20 cellular contexts compared by ENCODE assay signal in genomic region chr6:156969233-156969632, GRCh38.
"Had no signal": no experiment of that assay in that cellular context is flagged by ENCODE, and none has a peak within 500 bp of the region (broad histone marks: within the 10 kb centered on the region; RNA-seq: fewer than 3 reads in every experiment).

No MANE protein-coding gene starts in this region.

- H3K27me3 Mint-ChIP-seq: activated CD4-positive, alpha-beta T cell treated with anti-CD3 and anti-CD28 coated beads, Interleukin-2, amount 10 ng/mL, durations not matched to agents 24 days and 14 days; activated CD8-positive, alpha-beta T cell treated with anti-CD3 and anti-CD28 coated beads for 36 hours; activated naive CD8-positive, alpha-beta T cell treated with anti-CD3 and anti-CD28 coated beads, Interleukin-2, amount 50 U/mL, for 24 hours; activated T-cell treated with anti-CD3 and anti-CD28 coated beads, Interleukin-2, amount 50 U/mL, for 24 hours; central memory CD8-positive, alpha-beta T cell; stimulated activated naive CD8-positive, alpha-beta T cell treated with anti-CD3 and anti-CD28 coated beads, Interleukin-15, Interleukin-2, amounts not matched to agents 100 ng/mL and 50 ng/mL, for 24 hours had no signal

- H3K36me3 ChIP-seq: brain microvascular endothelial cell, tibial nerve had no signal

- DNase-seq: activated CD8-positive, alpha-beta T cell treated with anti-CD3 and anti-CD28 coated beads for 36 hours; activated naive CD4-positive, alpha-beta T cell treated with anti-CD3 and anti-CD28 coated beads for 36 hours; activated naive CD8-positive, alpha-beta T cell treated with anti-CD3 and anti-CD28 coated beads, Interleukin-2, amount 50 U/mL, for 24 hours; activated T-cell treated with anti-CD3 and anti-CD28 coated beads, Interleukin-2, amount 50 U/mL, for 24 hours; anterior cingulate cortex; brain microvascular endothelial cell; erythroblast; foreskin melanocyte; hypothalamus; islet precursor cell; midbrain; occipital lobe; posterior cingulate gyrus had no signal

- H3K27ac ChIP-seq: brain microvascular endothelial cell, coronary artery, tibial nerve had no signal

- ATAC-seq: activated CD8-positive, alpha-beta T cell treated with anti-CD3 and anti-CD28 coated beads for 36 hours; activated naive CD8-positive, alpha-beta T cell treated with anti-CD3 and anti-CD28 coated beads, Interleukin-2, amount 50 U/mL, for 24 hours had no signal

- H3K27me3 ChIP-seq: brain microvascular endothelial cell, tibial nerve had no signal

- H3K4me3 ChIP-seq: coronary artery, lung, tibial nerve had no signal

- H3K9me3 Mint-ChIP-seq: activated CD4-positive, alpha-beta T cell treated with anti-CD3 and anti-CD28 coated beads, Interleukin-2, amount 10 ng/mL, durations not matched to agents 24 days and 14 days; activated CD8-positive, alpha-beta T cell treated with anti-CD3 and anti-CD28 coated beads for 36 hours; activated naive CD4-positive, alpha-beta T cell treated with anti-CD3 and anti-CD28 coated beads for 36 hours; activated naive CD8-positive, alpha-beta T cell treated with anti-CD3 and anti-CD28 coated beads, Interleukin-2, amount 50 U/mL, for 24 hours; activated T-cell treated with anti-CD3 and anti-CD28 coated beads, Interleukin-2, amount 50 U/mL, for 24 hours; activated T-helper 2 cell treated with anti-CD3 and anti-CD28 coated beads, Interferon-gamma antibody, Interleukin-2, Interleukin-4, amounts not matched to agents 10 μg/mL and 5 μg/mL and 100 μg/mL, durations not matched to agents 14 hours and 24 hours and 36 hours; central memory CD8-positive, alpha-beta T cell; stimulated activated naive CD8-positive, alpha-beta T cell treated with anti-CD3 and anti-CD28 coated beads, Interleukin-15, Interleukin-2, amounts not matched to agents 100 ng/mL and 50 ng/mL, for 24 hours had no signal

- H3K9me3 ChIP-seq: tibial nerve had no signal

- H3K4me3 Mint-ChIP-seq: activated CD4-positive, alpha-beta T cell treated with anti-CD3 and anti-CD28 coated beads, Interleukin-2, amount 10 ng/mL, durations not matched to agents 24 days and 14 days; activated CD8-positive, alpha-beta T cell treated with anti-CD3 and anti-CD28 coated beads for 36 hours; activated naive CD4-positive, alpha-beta T cell treated with anti-CD3 and anti-CD28 coated beads for 36 hours; activated naive CD8-positive, alpha-beta T cell treated with anti-CD3 and anti-CD28 coated beads, Interleukin-2, amount 50 U/mL, for 24 hours; activated T-cell treated with anti-CD3 and anti-CD28 coated beads, Interleukin-2, amount 50 U/mL, for 24 hours; central memory CD8-positive, alpha-beta T cell; stimulated activated naive CD8-positive, alpha-beta T cell treated with anti-CD3 and anti-CD28 coated beads, Interleukin-15, Interleukin-2, amounts not matched to agents 100 ng/mL and 50 ng/mL, for 24 hours had no signal

- H3K27ac Mint-ChIP-seq: activated CD4-positive, alpha-beta T cell treated with anti-CD3 and anti-CD28 coated beads, Interleukin-2, amount 10 ng/mL, durations not matched to agents 24 days and 14 days; activated CD8-positive, alpha-beta T cell treated with anti-CD3 and anti-CD28 coated beads for 36 hours; activated naive CD4-positive, alpha-beta T cell treated with anti-CD3 and anti-CD28 coated beads for 36 hours; activated naive CD8-positive, alpha-beta T cell treated with anti-CD3 and anti-CD28 coated beads, Interleukin-2, amount 50 U/mL, for 24 hours; activated T-cell treated with anti-CD3 and anti-CD28 coated beads, Interleukin-2, amount 50 U/mL, for 24 hours; activated T-helper 2 cell treated with anti-CD3 and anti-CD28 coated beads, Interferon-gamma antibody, Interleukin-2, Interleukin-4, amounts not matched to agents 10 μg/mL and 5 μg/mL and 100 μg/mL, durations not matched to agents 14 hours and 24 hours and 36 hours; stimulated activated naive CD8-positive, alpha-beta T cell treated with anti-CD3 and anti-CD28 coated beads, Interleukin-15, Interleukin-2, amounts not matched to agents 100 ng/mL and 50 ng/mL, for 24 hours had no signal
